ENCODE assay signal across 11 cellular contexts in the genomic region with DNA sequence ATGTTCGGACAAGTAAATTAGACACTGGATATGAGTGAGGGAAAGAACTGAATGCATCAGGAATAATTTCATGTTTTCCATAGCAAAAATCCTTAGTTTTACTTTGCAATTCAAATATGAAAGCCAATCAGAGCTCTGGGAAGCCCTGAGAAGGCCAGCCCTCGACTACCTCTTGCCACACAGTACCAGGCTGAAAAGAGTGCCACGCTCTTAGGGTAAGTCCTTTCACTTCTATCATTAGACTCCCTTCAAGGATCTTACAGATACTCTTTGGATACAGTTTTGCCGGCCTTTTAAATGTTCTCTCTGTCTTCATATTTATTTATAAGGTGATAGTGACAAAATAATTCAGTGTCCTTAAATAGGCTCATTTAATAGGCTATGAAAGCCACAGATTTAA. TPM values are rescaled to one million over a fixed set of nuclear protein-coding genes. Genes with fewer than 3 reads are reported as not detected.
DNase-seq lines count a peak whose midpoint lies in the region; ATAC-seq, FAIRE-seq and TF ChIP-seq lines count a peak whose summit lies in the region.
"Had no signal": no experiment of that assay in that cellular context is flagged by ENCODE, and none has a peak within 500 bp of the region (broad histone marks: within the 10 kb centered on the region; RNA-seq: fewer than 3 reads in every experiment).

No MANE protein-coding gene starts in this region.

- no peaks in the 10 kb centered on the region for H3K9me3 ChIP-seq in suprapubic skin

- H3K27me3 ChIP-seq in layer of hippocampus (ENCODE audit: control insufficient read depth, insufficient read depth, low read length) (peaks cover 2% of the 10 kb centered on the region), suprapubic skin (peaks cover 26% of the 10 kb centered on the region)

- no peak for ATAC-seq in WTC11
- ATAC-seq in HG03378 (IDR thresholded peaks at IDR 0.05; ENCODE audit: unreplicated experiment): no peak
- ATAC-seq in HG02970 (IDR thresholded peaks at IDR 0.05; ENCODE audit: low FRiP score, unreplicated experiment): no peak
- ATAC-seq: activated CD8-positive, alpha-beta T cell treated with anti-CD3 and anti-CD28 coated beads for 36 hours had no signal

- H3K27ac Mint-ChIP-seq in WTC11: no peak overlapping the region
- H3K27ac Mint-ChIP-seq: activated CD8-positive, alpha-beta T cell treated with anti-CD3 and anti-CD28 coated beads for 36 hours had no signal

- DNase-seq in NCI-H1092 treated with DMSO at 0.1 percent for 48 hours (lab: John Stamatoyannopoulos, UW) (peak; percentile 33), NCI-H1092 (lab: John Stamatoyannopoulos, UW) (no peak), WTC11 (ENCODE audit: low spot score) (no peak), suprapubic skin (ENCODE audit: low spot score in 2 of 2) (no peak), urothelium cell line (ENCODE audit: low spot score) (no peak)
- DNase-seq: activated CD8-positive, alpha-beta T cell treated with anti-CD3 and anti-CD28 coated beads for 36 hours had no signal

- TF ChIP-seq CTCF in WTC11 (IDR thresholded peaks at IDR 0.05) (no peak), suprapubic skin (IDR thresholded peaks at IDR 0.05) (no peak)

- POLR2A ChIA-PET in WTC11 (lab: Charles Lee): interaction anchor here (1.6 kb wide), 1 partner anchor 12 kb away, joined by 3 read pairs; no protein-coding TSS in a partner anchor

- H3K27ac ChIP-seq in layer of hippocampus (ENCODE audit: low read depth, low read length) (peak overlapping the region; percentile 96), suprapubic skin (peak overlapping the region; percentile 88)

- CTCF ChIA-PET in WTC11 (lab: Charles Lee): interaction anchor here (0.6 to 3.2 kb wide), 3 partner anchors 39 to 677 kb away, joined by 3 to 10 read pairs (median 3); no protein-coding TSS in a partner anchor

- peak overlapping the region; percentile 94 for H3K4me3 Mint-ChIP-seq in WTC11
- H3K4me3 Mint-ChIP-seq: activated CD8-positive, alpha-beta T cell treated with anti-CD3 and anti-CD28 coated beads for 36 hours had no signal

- H3K27me3 Mint-ChIP-seq in WTC11 (ENCODE audit: low read depth): peaks cover 31% of the 10 kb centered on the region

- FAIRE-seq in urothelium cell line (lab: Jason Lieb, UNC): no peak
- FAIRE-seq: A204.1 had no signal

- peaks cover 26% of the 10 kb centered on the region for H3K4me1 ChIP-seq in suprapubic skin

- no peaks in the 10 kb centered on the region for H3K9me3 Mint-ChIP-seq in WTC11
- H3K9me3 Mint-ChIP-seq: activated CD8-positive, alpha-beta T cell treated with anti-CD3 and anti-CD28 coated beads for 36 hours had no signal

- no peak for TF ChIP-seq POLR2A in suprapubic skin (IDR thresholded peaks at IDR 0.05)

- TF ChIP-seq EP300 in suprapubic skin (IDR thresholded peaks at IDR 0.05): no peak

- H3K36me3 Mint-ChIP-seq in WTC11: no peaks in the 10 kb centered on the region

- WGBS in suprapubic skin: 66% methylated on average over 4 of the region's 4 CpGs

- no peaks in the 10 kb centered on the region for H3K36me3 ChIP-seq in suprapubic skin

- peaks cover 64% of the 10 kb centered on the region for H3K4me1 Mint-ChIP-seq in WTC11

- no peak overlapping the region for H3K4me3 ChIP-seq in suprapubic skin

TF ChIP-seq in WTC11, 78 proteins besides CTCF, POLR2A, EP300 and RAD21 (continues in another document):
- no peak for TF ChIP-seq GTF2I (CRISPR knock-in tag; conservative IDR thresholded peaks at IDR 0.05)
- TF ChIP-seq, protein P1, sequence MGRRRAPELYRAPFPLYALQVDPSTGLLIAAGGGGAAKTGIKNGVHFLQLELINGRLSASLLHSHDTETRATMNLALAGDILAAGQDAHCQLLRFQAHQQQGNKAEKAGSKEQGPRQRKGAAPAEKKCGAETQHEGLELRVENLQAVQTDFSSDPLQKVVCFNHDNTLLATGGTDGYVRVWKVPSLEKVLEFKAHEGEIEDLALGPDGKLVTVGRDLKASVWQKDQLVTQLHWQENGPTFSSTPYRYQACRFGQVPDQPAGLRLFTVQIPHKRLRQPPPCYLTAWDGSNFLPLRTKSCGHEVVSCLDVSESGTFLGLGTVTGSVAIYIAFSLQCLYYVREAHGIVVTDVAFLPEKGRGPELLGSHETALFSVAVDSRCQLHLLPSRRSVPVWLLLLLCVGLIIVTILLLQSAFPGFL (CRISPR knock-in tag; IDR thresholded peaks at IDR 0.05; ENCODE audit: borderline replicate concordance): no peak
- no peak for TF ChIP-seq ZBTB21 (CRISPR knock-in tag; IDR thresholded peaks at IDR 0.05; ENCODE audit: borderline replicate concordance)
- no peak for TF ChIP-seq NR3C1 (CRISPR knock-in tag; conservative IDR thresholded peaks at IDR 0.05; ENCODE audit: low read depth)
- TF ChIP-seq, protein P2, sequence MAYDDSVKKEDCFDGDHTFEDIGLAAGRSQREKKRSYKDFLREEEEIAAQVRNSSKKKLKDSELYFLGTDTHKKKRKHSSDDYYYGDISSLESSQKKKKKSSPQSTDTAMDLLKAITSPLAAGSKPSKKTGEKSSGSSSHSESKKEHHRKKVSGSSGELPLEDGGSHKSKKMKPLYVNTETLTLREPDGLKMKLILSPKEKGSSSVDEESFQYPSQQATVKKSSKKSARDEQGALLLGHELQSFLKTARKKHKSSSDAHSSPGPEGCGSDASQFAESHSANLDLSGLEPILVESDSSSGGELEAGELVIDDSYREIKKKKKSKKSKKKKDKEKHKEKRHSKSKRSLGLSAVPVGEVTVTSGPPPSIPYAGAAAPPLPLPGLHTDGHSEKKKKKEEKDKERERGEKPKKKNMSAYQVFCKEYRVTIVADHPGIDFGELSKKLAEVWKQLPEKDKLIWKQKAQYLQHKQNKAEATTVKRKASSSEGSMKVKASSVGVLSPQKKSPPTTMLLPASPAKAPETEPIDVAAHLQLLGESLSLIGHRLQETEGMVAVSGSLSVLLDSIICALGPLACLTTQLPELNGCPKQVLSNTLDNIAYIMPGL (CRISPR knock-in tag; IDR thresholded peaks at IDR 0.05): no peak
- no peak for TF ChIP-seq ERG (CRISPR knock-in tag; IDR thresholded peaks at IDR 0.05)
- TF ChIP-seq, protein P3, sequence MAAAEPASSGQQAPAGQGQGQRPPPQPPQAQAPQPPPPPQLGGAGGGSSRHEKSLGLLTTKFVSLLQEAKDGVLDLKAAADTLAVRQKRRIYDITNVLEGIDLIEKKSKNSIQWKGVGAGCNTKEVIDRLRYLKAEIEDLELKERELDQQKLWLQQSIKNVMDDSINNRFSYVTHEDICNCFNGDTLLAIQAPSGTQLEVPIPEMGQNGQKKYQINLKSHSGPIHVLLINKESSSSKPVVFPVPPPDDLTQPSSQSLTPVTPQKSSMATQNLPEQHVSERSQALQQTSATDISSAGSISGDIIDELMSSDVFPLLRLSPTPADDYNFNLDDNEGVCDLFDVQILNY (CRISPR knock-in tag; IDR thresholded peaks at IDR 0.05): no peak
- TF ChIP-seq, protein P4, sequence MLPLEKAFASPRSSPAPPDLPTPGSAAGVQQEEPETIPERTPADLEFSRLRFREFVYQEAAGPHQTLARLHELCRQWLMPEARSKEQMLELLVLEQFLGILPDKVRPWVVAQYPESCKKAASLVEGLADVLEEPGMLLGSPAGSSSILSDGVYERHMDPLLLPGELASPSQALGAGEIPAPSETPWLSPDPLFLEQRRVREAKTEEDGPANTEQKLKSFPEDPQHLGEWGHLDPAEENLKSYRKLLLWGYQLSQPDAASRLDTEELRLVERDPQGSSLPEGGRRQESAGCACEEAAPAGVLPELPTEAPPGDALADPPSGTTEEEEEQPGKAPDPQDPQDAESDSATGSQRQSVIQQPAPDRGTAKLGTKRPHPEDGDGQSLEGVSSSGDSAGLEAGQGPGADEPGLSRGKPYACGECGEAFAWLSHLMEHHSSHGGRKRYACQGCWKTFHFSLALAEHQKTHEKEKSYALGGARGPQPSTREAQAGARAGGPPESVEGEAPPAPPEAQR (CRISPR knock-in tag; IDR thresholded peaks at IDR 0.05): no peak
- TF ChIP-seq, protein P5, sequence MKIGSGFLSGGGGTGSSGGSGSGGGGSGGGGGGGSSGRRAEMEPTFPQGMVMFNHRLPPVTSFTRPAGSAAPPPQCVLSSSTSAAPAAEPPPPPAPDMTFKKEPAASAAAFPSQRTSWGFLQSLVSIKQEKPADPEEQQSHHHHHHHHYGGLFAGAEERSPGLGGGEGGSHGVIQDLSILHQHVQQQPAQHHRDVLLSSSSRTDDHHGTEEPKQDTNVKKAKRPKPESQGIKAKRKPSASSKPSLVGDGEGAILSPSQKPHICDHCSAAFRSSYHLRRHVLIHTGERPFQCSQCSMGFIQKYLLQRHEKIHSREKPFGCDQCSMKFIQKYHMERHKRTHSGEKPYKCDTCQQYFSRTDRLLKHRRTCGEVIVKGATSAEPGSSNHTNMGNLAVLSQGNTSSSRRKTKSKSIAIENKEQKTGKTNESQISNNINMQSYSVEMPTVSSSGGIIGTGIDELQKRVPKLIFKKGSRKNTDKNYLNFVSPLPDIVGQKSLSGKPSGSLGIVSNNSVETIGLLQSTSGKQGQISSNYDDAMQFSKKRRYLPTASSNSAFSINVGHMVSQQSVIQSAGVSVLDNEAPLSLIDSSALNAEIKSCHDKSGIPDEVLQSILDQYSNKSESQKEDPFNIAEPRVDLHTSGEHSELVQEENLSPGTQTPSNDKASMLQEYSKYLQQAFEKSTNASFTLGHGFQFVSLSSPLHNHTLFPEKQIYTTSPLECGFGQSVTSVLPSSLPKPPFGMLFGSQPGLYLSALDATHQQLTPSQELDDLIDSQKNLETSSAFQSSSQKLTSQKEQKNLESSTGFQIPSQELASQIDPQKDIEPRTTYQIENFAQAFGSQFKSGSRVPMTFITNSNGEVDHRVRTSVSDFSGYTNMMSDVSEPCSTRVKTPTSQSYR (CRISPR knock-in tag; IDR thresholded peaks at IDR 0.05): no peak
- no peak for TF ChIP-seq ZNF138 (CRISPR knock-in tag; conservative IDR thresholded peaks at IDR 0.05)

RNA-seq across cellular contexts. Expression of gene COBL, which starts 1.9 kb away (rescaled TPM):
- total RNA-seq in WTC11 (2021): 36.5 to 49.8 TPM (median 48.1 TPM) in 3 replicates
- 100 to 1,000 TPM in 1 of 4 donors, 10 to 100 TPM in 3; 50.2 to 156 (median 65.1) TPM for total RNA-seq in suprapubic skin
- total RNA-seq: activated CD8-positive, alpha-beta T cell treated with anti-CD3 and anti-CD28 coated beads for 36 hours; osteocyte had no signal
